In the genomic region with DNA sequence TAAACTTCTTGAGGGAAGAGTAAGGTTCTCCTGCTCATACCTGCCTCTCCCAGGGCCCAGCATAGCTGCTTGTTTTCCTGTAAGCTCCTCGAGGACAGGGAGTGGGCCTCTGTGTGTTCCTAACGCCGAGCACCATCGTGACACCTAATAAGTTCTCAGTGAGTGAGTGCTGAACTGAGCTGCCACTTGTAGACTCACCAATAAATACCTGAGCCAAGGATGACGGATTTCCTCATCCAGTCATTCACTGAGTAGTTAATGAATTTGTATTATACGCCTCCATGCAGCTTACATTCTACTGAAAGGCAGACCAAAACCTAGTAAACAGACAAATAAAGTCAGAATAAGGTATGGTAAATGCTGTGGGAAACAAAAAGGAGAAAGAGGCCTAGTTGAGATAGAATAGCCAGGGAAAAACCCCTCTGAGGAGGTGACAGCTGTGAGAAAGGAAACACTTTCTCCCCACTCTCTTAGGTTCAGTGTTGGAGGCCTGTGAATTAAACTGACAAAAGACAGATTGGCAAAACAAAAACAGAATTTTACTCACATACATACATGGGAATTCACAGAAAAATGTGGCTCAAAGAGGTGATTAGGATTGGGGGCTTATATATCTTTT, we compare ENCODE assay signal across 1 cellular context.
TF ChIP-seq lines count a peak whose summit lies in the region.

No MANE protein-coding gene starts in this region.

TF ChIP-seq in SK-N-SH treated with all-trans-retinoic acid at 6 μM for 48 hours, 23 proteins besides CTCF, POLR2A, EP300 and RAD21 (continued from another document):
- TF ChIP-seq ESRRG (CRISPR knock-in tag; IDR thresholded peaks at IDR 0.05), result no peak
- no peak for TF ChIP-seq ZNF565 (CRISPR knock-in tag; conservative IDR thresholded peaks at IDR 0.05; ENCODE audit: low read depth)
TF ChIP-seq in SK-N-SH treated with all-trans-retinoic acid at 6 μM for 48 hours: peak in this region for 0.
